ENCODE assay signal across 14 cellular contexts in genomic region chr3:170454468-170454867, GRCh38. TPM values are rescaled to one million over a fixed set of nuclear protein-coding genes. Genes with fewer than 3 reads are reported as not detected.
DNase-seq lines count a peak whose midpoint lies in the region; ATAC-seq and TF ChIP-seq lines count a peak whose summit lies in the region.
"Had no signal": no experiment of that assay in that cellular context is flagged by ENCODE, and none has a peak within 500 bp of the region (broad histone marks: within the 10 kb centered on the region; RNA-seq: fewer than 3 reads in every experiment).

No MANE protein-coding gene starts in this region.

- no peaks in the 10 kb centered on the region for H3K4me1 ChIP-seq in left ventricle myocardium inferior
- no peaks in the 10 kb centered on the region for H3K4me1 ChIP-seq in right atrium auricular region
- H3K4me1 ChIP-seq: Caco-2 had no signal

- no peaks in the 10 kb centered on the region for H3K36me3 Mint-ChIP-seq in nephron (ENCODE audit: low read depth)
- H3K36me3 Mint-ChIP-seq: CD14-positive monocyte; CD8-positive, alpha-beta T cell had no signal

- H3K36me3 ChIP-seq in left ventricle myocardium inferior (no peaks in the 10 kb centered on the region), right atrium auricular region (no peaks in the 10 kb centered on the region)
- H3K36me3 ChIP-seq: HAP-1 had no signal

- ATAC-seq in left ventricle myocardium superior: peak; percentile 48
- ATAC-seq in HG02798 (IDR thresholded peaks at IDR 0.05; ENCODE audit: poor library complexity, unreplicated experiment): no peak
- ATAC-seq in esophagus mucosa: no peak
- ATAC-seq: CD8-positive, alpha-beta T cell; HepG2 had no signal

- TF ChIP-seq CTCF in left ventricle myocardium inferior (IDR thresholded peaks at IDR 0.05; ENCODE audit: borderline replicate concordance): no peak
- TF ChIP-seq CTCF in right atrium auricular region (IDR thresholded peaks at IDR 0.05): no peak
- TF ChIP-seq CTCF in nephron (IDR thresholded peaks at IDR 0.05; ENCODE audit: unreplicated experiment in 3 of 3): no peak

- intact Hi-C loops in left ventricle myocardium inferior (cut with micrococcal nuclease) (no loop called here), left ventricle myocardium superior (cut with micrococcal nuclease) (no loop called here)

- H3K9me3 ChIP-seq in left ventricle myocardium inferior (replicated peaks) (no peaks in the 10 kb centered on the region), right atrium auricular region (no peaks in the 10 kb centered on the region)
- H3K9me3 ChIP-seq: Caco-2, HAP-1 had no signal

- H3K4me3 Mint-ChIP-seq in nephron: no peak overlapping the region
- H3K4me3 Mint-ChIP-seq: CD8-positive, alpha-beta T cell had no signal

- H3K4me3 ChIP-seq in left ventricle myocardium inferior: no peak overlapping the region
- no peak overlapping the region for H3K4me3 ChIP-seq in right atrium auricular region
- H3K4me3 ChIP-seq: HAP-1 had no signal

- peaks cover 3% of the 10 kb centered on the region for H3K9me3 Mint-ChIP-seq in nephron
- H3K9me3 Mint-ChIP-seq: CD8-positive, alpha-beta T cell had no signal

- peak overlapping the region; percentile 48 to 66 (median 50) for H3K27ac Mint-ChIP-seq in nephron
- H3K27ac Mint-ChIP-seq: CD8-positive, alpha-beta T cell had no signal

- DNase-seq in left ventricle myocardium inferior (no peak), right atrium auricular region (ENCODE audit: low spot score) (no peak), left ventricle myocardium superior (no peak)
- DNase-seq in activated CD4-positive, alpha-beta T cell treated with anti-CD3 and anti-CD28 coated beads for 4 hours: no peak
- DNase-seq: Caco-2; CD8-positive, alpha-beta T cell; DND-41; GDM1 had no signal

- H3K4me1 Mint-ChIP-seq in nephron: peaks cover 9% of the 10 kb centered on the region
- H3K4me1 Mint-ChIP-seq: CD14-positive monocyte had no signal

- H3K27ac ChIP-seq in left ventricle myocardium inferior (replicated peaks) (peak overlapping the region; percentile 45), right atrium auricular region (no peak overlapping the region)

- H3K27me3 Mint-ChIP-seq in nephron (ENCODE audit: low read depth): no peaks in the 10 kb centered on the region

- peaks cover 3% of the 10 kb centered on the region for H3K27me3 ChIP-seq in left ventricle myocardium inferior (ENCODE audit: low read depth)
- H3K27me3 ChIP-seq in right atrium auricular region: no peaks in the 10 kb centered on the region

RNA-seq across cellular contexts. Expression of gene CLDN11, which starts 35.8 kb away (rescaled TPM):
- total RNA-seq in left ventricle myocardium inferior (4.3 TPM), right atrium auricular region (10 to 100 TPM in 1 of 2 donors, 1 to 10 TPM in 1; 9.0 to 15.8 TPM), left ventricle myocardium superior (4.2 TPM), esophagus mucosa (1.2 TPM)
- total RNA-seq: CD8-positive, alpha-beta T cell had no signal
